Comparison of ENCODE assay signal across 1 cellular context in the genomic region with DNA sequence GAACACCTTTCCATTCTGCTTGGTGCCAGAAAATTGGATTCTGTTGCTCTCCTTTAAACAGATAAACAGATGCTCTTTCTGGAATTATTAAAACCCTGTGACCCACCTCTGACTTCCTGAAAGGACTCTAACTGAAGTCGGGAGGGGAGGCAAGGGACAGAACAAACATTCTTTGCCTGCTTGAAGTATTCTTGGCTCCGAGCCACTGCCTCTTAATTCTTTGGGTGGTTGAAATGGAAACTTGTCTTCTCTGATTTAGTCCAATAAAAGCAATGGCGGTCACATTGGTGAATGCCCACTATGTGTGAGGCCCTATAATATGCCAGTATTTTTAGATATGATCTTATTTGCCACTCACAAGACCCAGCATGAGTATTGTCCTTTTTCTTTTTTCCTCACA.
TF ChIP-seq lines count a peak whose summit lies in the region.

No MANE protein-coding gene starts in this region.

TF ChIP-seq in GM23338, 12 proteins besides CTCF, POLR2A, EP300 and RAD21:
- TF ChIP-seq, protein P1, sequence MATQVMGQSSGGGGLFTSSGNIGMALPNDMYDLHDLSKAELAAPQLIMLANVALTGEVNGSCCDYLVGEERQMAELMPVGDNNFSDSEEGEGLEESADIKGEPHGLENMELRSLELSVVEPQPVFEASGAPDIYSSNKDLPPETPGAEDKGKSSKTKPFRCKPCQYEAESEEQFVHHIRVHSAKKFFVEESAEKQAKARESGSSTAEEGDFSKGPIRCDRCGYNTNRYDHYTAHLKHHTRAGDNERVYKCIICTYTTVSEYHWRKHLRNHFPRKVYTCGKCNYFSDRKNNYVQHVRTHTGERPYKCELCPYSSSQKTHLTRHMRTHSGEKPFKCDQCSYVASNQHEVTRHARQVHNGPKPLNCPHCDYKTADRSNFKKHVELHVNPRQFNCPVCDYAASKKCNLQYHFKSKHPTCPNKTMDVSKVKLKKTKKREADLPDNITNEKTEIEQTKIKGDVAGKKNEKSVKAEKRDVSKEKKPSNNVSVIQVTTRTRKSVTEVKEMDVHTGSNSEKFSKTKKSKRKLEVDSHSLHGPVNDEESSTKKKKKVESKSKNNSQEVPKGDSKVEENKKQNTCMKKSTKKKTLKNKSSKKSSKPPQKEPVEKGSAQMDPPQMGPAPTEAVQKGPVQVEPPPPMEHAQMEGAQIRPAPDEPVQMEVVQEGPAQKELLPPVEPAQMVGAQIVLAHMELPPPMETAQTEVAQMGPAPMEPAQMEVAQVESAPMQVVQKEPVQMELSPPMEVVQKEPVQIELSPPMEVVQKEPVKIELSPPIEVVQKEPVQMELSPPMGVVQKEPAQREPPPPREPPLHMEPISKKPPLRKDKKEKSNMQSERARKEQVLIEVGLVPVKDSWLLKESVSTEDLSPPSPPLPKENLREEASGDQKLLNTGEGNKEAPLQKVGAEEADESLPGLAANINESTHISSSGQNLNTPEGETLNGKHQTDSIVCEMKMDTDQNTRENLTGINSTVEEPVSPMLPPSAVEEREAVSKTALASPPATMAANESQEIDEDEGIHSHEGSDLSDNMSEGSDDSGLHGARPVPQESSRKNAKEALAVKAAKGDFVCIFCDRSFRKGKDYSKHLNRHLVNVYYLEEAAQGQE (IDR thresholded peaks at IDR 0.05; ENCODE audit: unreplicated experiment), result no peak
- TF ChIP-seq, protein P2, sequence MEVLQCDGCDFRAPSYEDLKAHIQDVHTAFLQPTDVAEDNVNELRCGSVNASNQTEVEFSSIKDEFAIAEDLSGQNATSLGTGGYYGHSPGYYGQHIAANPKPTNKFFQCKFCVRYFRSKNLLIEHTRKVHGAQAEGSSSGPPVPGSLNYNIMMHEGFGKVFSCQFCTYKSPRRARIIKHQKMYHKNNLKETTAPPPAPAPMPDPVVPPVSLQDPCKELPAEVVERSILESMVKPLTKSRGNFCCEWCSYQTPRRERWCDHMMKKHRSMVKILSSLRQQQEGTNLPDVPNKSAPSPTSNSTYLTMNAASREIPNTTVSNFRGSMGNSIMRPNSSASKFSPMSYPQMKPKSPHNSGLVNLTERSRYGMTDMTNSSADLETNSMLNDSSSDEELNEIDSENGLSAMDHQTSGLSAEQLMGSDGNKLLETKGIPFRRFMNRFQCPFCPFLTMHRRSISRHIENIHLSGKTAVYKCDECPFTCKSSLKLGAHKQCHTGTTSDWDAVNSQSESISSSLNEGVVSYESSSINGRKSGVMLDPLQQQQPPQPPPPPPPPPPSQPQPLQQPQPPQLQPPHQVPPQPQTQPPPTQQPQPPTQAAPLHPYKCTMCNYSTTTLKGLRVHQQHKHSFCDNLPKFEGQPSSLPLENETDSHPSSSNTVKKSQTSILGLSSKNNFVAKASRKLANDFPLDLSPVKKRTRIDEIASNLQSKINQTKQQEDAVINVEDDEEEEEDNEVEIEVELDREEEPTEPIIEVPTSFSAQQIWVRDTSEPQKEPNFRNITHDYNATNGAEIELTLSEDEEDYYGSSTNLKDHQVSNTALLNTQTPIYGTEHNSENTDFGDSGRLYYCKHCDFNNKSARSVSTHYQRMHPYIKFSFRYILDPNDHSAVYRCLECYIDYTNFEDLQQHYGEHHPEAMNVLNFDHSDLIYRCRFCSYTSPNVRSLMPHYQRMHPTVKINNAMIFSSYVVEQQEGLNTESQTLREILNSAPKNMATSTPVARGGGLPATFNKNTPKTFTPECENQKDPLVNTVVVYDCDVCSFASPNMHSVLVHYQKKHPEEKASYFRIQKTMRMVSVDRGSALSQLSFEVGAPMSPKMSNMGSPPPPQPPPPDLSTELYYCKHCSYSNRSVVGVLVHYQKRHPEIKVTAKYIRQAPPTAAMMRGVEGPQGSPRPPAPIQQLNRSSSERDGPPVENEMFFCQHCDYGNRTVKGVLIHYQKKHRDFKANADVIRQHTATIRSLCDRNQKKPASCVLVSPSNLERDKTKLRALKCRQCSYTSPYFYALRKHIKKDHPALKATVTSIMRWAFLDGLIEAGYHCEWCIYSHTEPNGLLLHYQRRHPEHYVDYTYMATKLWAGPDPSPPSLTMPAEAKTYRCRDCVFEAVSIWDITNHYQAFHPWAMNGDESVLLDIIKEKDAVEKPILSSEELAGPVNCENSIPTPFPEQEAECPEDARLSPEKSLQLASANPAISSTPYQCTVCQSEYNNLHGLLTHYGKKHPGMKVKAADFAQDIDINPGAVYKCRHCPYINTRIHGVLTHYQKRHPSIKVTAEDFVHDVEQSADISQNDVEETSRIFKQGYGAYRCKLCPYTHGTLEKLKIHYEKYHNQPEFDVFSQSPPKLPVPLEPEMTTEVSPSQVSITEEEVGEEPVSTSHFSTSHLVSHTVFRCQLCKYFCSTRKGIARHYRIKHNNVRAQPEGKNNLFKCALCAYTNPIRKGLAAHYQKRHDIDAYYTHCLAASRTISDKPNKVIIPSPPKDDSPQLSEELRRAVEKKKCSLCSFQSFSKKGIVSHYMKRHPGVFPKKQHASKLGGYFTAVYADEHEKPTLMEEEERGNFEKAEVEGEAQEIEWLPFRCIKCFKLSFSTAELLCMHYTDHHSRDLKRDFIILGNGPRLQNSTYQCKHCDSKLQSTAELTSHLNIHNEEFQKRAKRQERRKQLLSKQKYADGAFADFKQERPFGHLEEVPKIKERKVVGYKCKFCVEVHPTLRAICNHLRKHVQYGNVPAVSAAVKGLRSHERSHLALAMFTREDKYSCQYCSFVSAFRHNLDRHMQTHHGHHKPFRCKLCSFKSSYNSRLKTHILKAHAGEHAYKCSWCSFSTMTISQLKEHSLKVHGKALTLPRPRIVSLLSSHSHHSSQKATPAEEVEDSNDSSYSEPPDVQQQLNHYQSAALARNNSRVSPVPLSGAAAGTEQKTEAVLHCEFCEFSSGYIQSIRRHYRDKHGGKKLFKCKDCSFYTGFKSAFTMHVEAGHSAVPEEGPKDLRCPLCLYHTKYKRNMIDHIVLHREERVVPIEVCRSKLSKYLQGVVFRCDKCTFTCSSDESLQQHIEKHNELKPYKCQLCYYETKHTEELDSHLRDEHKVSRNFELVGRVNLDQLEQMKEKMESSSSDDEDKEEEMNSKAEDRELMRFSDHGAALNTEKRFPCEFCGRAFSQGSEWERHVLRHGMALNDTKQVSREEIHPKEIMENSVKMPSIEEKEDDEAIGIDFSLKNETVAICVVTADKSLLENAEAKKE (CRISPR knock-in tag; IDR thresholded peaks at IDR 0.05), result no peak
- TF ChIP-seq EZH2phosphoT487 (IDR thresholded peaks at IDR 0.05; ENCODE audit: unreplicated experiment), result no peak
- TF ChIP-seq CREB1 (CRISPR knock-in tag; IDR thresholded peaks at IDR 0.05; ENCODE audit: low read depth), result no peak
- TF ChIP-seq ZNF331 (CRISPR knock-in tag; IDR thresholded peaks at IDR 0.05; ENCODE audit: low read depth), result no peak
TF ChIP-seq in GM23338: peak in this region for 0.
